In the genomic region with DNA sequence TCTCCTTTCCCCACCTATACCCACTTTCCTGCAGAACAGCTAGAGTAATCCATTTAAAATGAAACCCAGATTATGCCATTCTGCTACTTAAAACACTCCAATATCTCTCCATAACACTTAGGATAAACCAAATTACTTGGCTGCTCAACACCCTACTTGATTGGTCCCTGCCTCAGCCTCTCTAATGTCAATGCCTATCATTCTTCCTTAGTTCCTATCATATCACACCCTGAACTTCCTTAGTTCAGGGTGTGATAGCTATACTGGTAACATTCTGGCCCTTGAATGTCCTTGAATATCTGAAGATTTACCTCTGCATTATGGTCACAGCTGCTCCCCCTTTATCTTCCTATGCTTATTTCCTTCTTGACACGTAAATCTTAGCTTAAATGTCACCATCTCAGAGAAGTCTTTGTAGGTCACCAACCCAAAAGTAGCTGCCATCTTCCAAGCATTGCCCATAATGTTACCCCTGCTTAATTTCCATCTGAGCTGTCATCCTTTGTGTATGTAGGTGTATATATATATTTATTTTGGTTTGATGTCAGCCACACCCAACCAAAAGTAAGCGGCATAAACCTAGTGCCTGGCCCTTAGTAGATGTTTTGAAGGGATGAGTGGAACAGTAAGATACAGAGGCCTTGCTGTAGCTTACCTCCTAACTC, we compare ENCODE assay signal across 30 cellular contexts.
"Had no signal": no experiment of that assay in that cellular context is flagged by ENCODE, and none has a peak within 500 bp of the region (broad histone marks: within the 10 kb centered on the region; RNA-seq: fewer than 3 reads in every experiment).

No MANE protein-coding gene starts in this region.

- H3K36me3 ChIP-seq: adrenal gland, MG63 had no signal

- H3K27ac ChIP-seq: adrenal gland had no signal

- H3K4me1 ChIP-seq: adrenal gland had no signal

- H3K9me3 ChIP-seq: adrenal gland, MG63 had no signal

- H3K27me3 ChIP-seq: adrenal gland, MG63 had no signal

- H3K4me3 ChIP-seq: adrenal gland, MG63 had no signal

- ATAC-seq: activated CD4-positive, alpha-beta T cell treated with anti-CD3 and anti-CD28 coated beads for 36 hours; activated CD4-positive, CD25-positive, alpha-beta regulatory T cell treated with anti-CD3 and anti-CD28 coated beads, Interleukin-2, amount 50 U/mL, for 24 hours; activated CD8-positive, alpha-beta T cell treated with anti-CD3 and anti-CD28 coated beads, Interleukin-2, amount 10 ng/mL, durations not matched to agents 7 days and 5 days; activated naive CD4-positive, alpha-beta T cell treated with anti-CD3 and anti-CD28 coated beads, Interleukin-2, amount 50 U/mL, for 72 hours; WTC11 had no signal

- DNase-seq: activated CD4-positive, alpha-beta T cell treated with anti-CD3 and anti-CD28 coated beads for 36 hours; activated CD4-positive, alpha-beta T cell treated with anti-CD3 and anti-CD28 coated beads, Interleukin-2, amount 10 ng/mL, durations not matched to agents 7 days and 5 days; activated CD4-positive, alpha-beta T cell treated with anti-CD3 and anti-CD28 coated beads, Interleukin-2, amount 50 U/mL, for 48 hours; activated CD8-positive, alpha-beta T cell treated with anti-CD3 and anti-CD28 coated beads, Interleukin-2, amount 10 ng/mL, durations not matched to agents 7 days and 5 days; activated gamma-delta T cell; activated naive CD4-positive, alpha-beta T cell treated with anti-CD3 and anti-CD28 coated beads for 36 hours; activated T-cell treated with anti-CD3 and anti-CD28 coated beads, Interleukin-2, amount 50 U/mL, for 24 hours; adrenal gland; anterior cingulate cortex; caudate nucleus; cerebellar nuclear complex; cortex of kidney; Karpas-422; MG63; NCI-H1092; NCI-H1436 treated with DMSO at 0.1 percent for 48 hours; NCI-H1694 treated with DMSO at 0.1 percent for 48 hours; NCI-H2029; NCI-H2171; NCI-H2227 treated with DMSO at 0.1 percent for 48 hours; NCI-H446; NCI-H69; Right ventricle myocardium superior; SW 1271; T-helper 1 cell; T-helper 2 cell; T-helper 9 cell had no signal
